Comparison of ENCODE assay signal across 12 cellular contexts in genomic region chrX:151970661-151971060, GRCh38. TPM values are rescaled to one million over a fixed set of nuclear protein-coding genes. Genes with fewer than 3 reads are reported as not detected.
DNase-seq lines count a peak whose midpoint lies in the region; ATAC-seq and TF ChIP-seq lines count a peak whose summit lies in the region.
"Had no signal": no experiment of that assay in that cellular context is flagged by ENCODE, and none has a peak within 500 bp of the region (broad histone marks: within the 10 kb centered on the region; RNA-seq: fewer than 3 reads in every experiment).

No MANE protein-coding gene starts in this region.

- H3K27me3 ChIP-seq in adrenal gland, result no peaks in the 10 kb centered on the region
- H3K27me3 ChIP-seq in testis, result no peaks in the 10 kb centered on the region
- peaks cover 0 to 26% (median 11%) of the 10 kb centered on the region in 7 donors for H3K27me3 ChIP-seq in spleen (replicated peaks in 1 of 7)

- H3K9me3 ChIP-seq in adrenal gland (replicated peaks in 1 of 3) (no peaks in the 10 kb centered on the region), testis (no peaks in the 10 kb centered on the region), spleen (no peaks in the 10 kb centered on the region)

- intact Hi-C loops in adrenal gland (cut with DNase I) (no loop called here), left ventricle myocardium superior (cut with micrococcal nuclease) (no loop called here), testis (cut with DNase I; ENCODE audit: low total_unique reads) (no loop called here), spleen (cut with DNase I; ENCODE audit: low total_unique reads) (no loop called here)

- TF ChIP-seq POLR2A in adrenal gland (IDR thresholded peaks at IDR 0.05) (no peak), testis (IDR thresholded peaks at IDR 0.05) (no peak), spleen (IDR thresholded peaks at IDR 0.05) (no peak)

- TF ChIP-seq CTCF in adrenal gland (IDR thresholded peaks at IDR 0.05), result no peak
- TF ChIP-seq CTCF in testis (IDR thresholded peaks at IDR 0.05), result no peak
- no peak for TF ChIP-seq CTCF in spleen (IDR thresholded peaks at IDR 0.05 in 8 of 11, conservative IDR thresholded peaks at IDR 0.05 in 3 of 11)

- H3K4me3 ChIP-seq in adrenal gland (no peak overlapping the region), testis (no peak overlapping the region), spleen (no peak overlapping the region)

- WGBS in adrenal gland, 4 donors, result 39 to 60% (median 56%) methylated on average over 3 to 6 of the region's 6 CpGs
- 85 to 86% methylated on average over 6 of the region's 6 CpGs for WGBS in testis, 2 donors
- WGBS in spleen, 5 donors, result 57 to 74% (median 61%) methylated on average over 6 of the region's 6 CpGs

- no peaks in the 10 kb centered on the region for H3K36me3 ChIP-seq in adrenal gland (replicated peaks in 1 of 2)
- H3K36me3 ChIP-seq in testis (ENCODE audit: low read depth, missing control alignments), result no peaks in the 10 kb centered on the region
- peaks cover 0 to 9% (median 0%) of the 10 kb centered on the region in 6 donors for H3K36me3 ChIP-seq in spleen

- H3K4me1 ChIP-seq in adrenal gland (replicated peaks in 1 of 2), result no peaks in the 10 kb centered on the region
- H3K4me1 ChIP-seq in testis, result no peaks in the 10 kb centered on the region
- H3K4me1 ChIP-seq in spleen, result no peaks in the 10 kb centered on the region

- ATAC-seq in left ventricle myocardium superior (peak; percentile 73), GM18858 (IDR thresholded peaks at IDR 0.05; ENCODE audit: unreplicated experiment) (no peak)
- ATAC-seq: stimulated activated naive CD8-positive, alpha-beta T cell treated with anti-CD3 and anti-CD28 coated beads, Interleukin-15, Interleukin-2, amounts not matched to agents 100 U/mL and 50 U/mL, for 24 hours had no signal

- no peak overlapping the region for H3K27ac ChIP-seq in adrenal gland
- H3K27ac ChIP-seq in testis, result no peak overlapping the region
- H3K27ac ChIP-seq in spleen, result no peak overlapping the region

- DNase-seq in H4 (ENCODE audit: low spot score) (peak; percentile 91), adrenal gland (peak in 6 of 7 donors; percentile 46 to 69 (median 62)), left ventricle myocardium superior (peak; percentile 80), smooth muscle cell of the brain vasculature (ENCODE audit: low read depth, low spot score) (peak; percentile 62), HuH-7.5 (ENCODE audit: low spot score) (no peak), testis (no peak), spleen (no peak)
- DNase-seq: activated naive CD8-positive, alpha-beta T cell treated with anti-CD3 and anti-CD28 coated beads, Interleukin-2, amount 10 ng/mL, durations not matched to agents 7 days and 5 days; DND-41; NCI-H1930; stimulated activated naive CD8-positive, alpha-beta T cell treated with anti-CD3 and anti-CD28 coated beads, Interleukin-15, Interleukin-2, amounts not matched to agents 100 U/mL and 50 U/mL, for 24 hours had no signal

RNA-seq across cellular contexts. Expression of gene GABRE, which starts 3.8 kb away (rescaled TPM):
- 7.8 and 16.9 TPM in 2 replicates for total RNA-seq in H4 (2014; rRNA removed; shearing (Covaris generic))
- total RNA-seq in adrenal gland, result 10 to 100 TPM in 2 of 8 donors, 1 to 10 TPM in 5, under 1 TPM in 1; 0.97 to 20.6 (median 4.7) TPM
- 10 to 100 TPM in 2 of 3 donors, under 1 TPM in 1; 0.92 to 45.1 (median 19.5) TPM for polyA plus RNA-seq in adrenal gland
- total RNA-seq in left ventricle myocardium superior, result 22.9 TPM
- 1 to 10 TPM; 7.9 to 9.7 TPM for total RNA-seq in testis
- polyA plus RNA-seq in testis (ENCODE audit: insufficient read depth, low read depth, low replicate concordance), result 9.3 TPM
- total RNA-seq in spleen, result 10 to 100 TPM; 11.2 to 32.6 (median 21.4) TPM
- polyA plus RNA-seq in spleen, result 1 to 10 TPM; 1.8 to 7.4 (median 6.1) TPM
- total RNA-seq: activated naive CD8-positive, alpha-beta T cell treated with anti-CD3 and anti-CD28 coated beads, Interleukin-2, amount 10 ng/mL, durations not matched to agents 7 days and 5 days had no signal

RNA-seq across cellular contexts. Expression of gene MAGEA4, which starts 58.0 kb away (rescaled TPM):
- total RNA-seq in H4 (2014; rRNA removed; shearing (Covaris generic)), result not detected in 2 replicates
- not detected for total RNA-seq in adrenal gland
- polyA plus RNA-seq in adrenal gland, result not detected
- not detected for total RNA-seq in left ventricle myocardium superior
- 10 to 100 TPM; 43.4 to 59.3 TPM for total RNA-seq in testis
- 52.3 TPM for polyA plus RNA-seq in testis (ENCODE audit: insufficient read depth, low read depth, low replicate concordance)
- not detected for total RNA-seq in spleen
- polyA plus RNA-seq in spleen, result not detected
- total RNA-seq: activated naive CD8-positive, alpha-beta T cell treated with anti-CD3 and anti-CD28 coated beads, Interleukin-2, amount 10 ng/mL, durations not matched to agents 7 days and 5 days had no signal

Comparison
In these comparisons a context has a peak if more than half of its experiments do, and no peak if none do; other contexts are left out.
1. DNase-seq: peak in H4 (single experiment), adrenal gland (6 of 7), left ventricle myocardium superior (single experiment) and smooth muscle cell of the brain vasculature (single experiment); none in HuH-7.5 (single experiment), testis (single experiment) and spleen (single experiment).
2. RNA of gene MAGEA4, which starts 58.0 kb away (total RNA-seq): 43.4 to 59.3 TPM in testis; not detected in H4, not detected in adrenal gland, not detected in left ventricle myocardium superior (single experiment) and not detected in spleen; every median in the first group is over 10 times any median in the second.